In genomic region chr20:62527781-62528180, GRCh38 we compare ENCODE assay signal across 11 cellular contexts. TPM values are rescaled to one million over a fixed set of nuclear protein-coding genes. Genes with fewer than 3 reads are reported as not detected.
"Had no signal": no experiment of that assay in that cellular context is flagged by ENCODE, and none has a peak within 500 bp of the region (broad histone marks: within the 10 kb centered on the region; RNA-seq: fewer than 3 reads in every experiment).

No MANE protein-coding gene starts in this region.

- H2AFZ ChIP-seq: GM23248, GM23338 had no signal

- DNase-seq: GM23248, GOT3, H7, H9, HCEC 1CT, HFFc6 had no signal

- H3K36me3 ChIP-seq: HAP-1 had no signal

- H3K4me3 ChIP-seq: GM23248, GM23338, HAP-1 had no signal

- H3K9me3 ChIP-seq: HAP-1 had no signal

- ATAC-seq: GM23338, HCT116 had no signal

- H3K27ac ChIP-seq: GM23248 had no signal

- H3K9ac ChIP-seq: GM23248 had no signal

- H3K4me1 ChIP-seq: HAP-1 had no signal

- FAIRE-seq: H1, H54 had no signal

- H3K4me2 ChIP-seq: GM23338 had no signal

RNA-seq across cellular contexts. Expression of gene GATA5, which starts 52.0 kb away (rescaled TPM):
- total RNA-seq: GM23248, HFFc6 had no signal
- polyA plus RNA-seq: GM23248 had no signal
